In the genomic region with DNA sequence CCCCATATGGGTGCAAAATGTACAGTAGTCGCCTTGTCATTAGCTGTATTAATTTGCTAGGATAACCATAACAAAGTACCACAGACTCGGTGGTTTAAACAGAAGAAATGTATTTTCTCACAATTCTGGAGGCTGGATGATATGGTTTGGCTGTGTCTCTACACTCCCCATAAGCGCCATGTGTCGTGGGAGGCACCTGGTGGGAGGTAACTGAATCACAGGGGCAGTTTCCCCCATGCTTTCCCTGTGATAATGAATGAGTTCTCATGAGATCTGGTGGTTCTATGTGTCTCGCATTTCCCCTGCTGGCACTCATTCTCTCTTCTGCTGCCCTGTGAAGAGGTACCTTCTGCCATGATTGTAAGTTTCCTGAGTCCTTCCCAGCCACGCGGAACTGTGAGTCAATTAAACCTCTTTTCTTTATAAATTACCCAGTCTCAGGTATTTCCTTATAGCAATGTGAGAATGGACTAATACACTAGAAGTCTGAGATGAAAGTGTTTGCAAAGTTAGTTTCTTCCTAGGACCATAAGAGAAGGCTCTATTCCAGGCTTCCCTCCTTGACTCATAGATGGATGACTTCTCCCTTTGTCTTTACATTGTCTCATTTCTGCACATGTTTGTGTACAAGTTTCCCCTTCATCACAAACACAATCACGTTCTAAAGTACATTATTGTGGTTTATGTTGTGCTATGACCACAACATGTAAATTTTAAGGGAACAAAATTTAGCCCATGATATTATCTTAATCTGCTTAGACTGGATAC, we compare ENCODE assay signal across 18 cellular contexts.
DNase-seq lines count a peak whose midpoint lies in the region; ATAC-seq and TF ChIP-seq lines count a peak whose summit lies in the region.
"Had no signal": no experiment of that assay in that cellular context is flagged by ENCODE, and none has a peak within 500 bp of the region (broad histone marks: within the 10 kb centered on the region; RNA-seq: fewer than 3 reads in every experiment).

No MANE protein-coding gene starts in this region.

- H3K4me3 ChIP-seq in right lobe of liver: no peak overlapping the region
- H3K4me3 ChIP-seq: Peyer's patch had no signal

- H3K27ac Mint-ChIP-seq in progenitor cell of endocrine pancreas: no peak overlapping the region
- H3K27ac Mint-ChIP-seq: B cell had no signal

- no peak overlapping the region for H3K4me3 Mint-ChIP-seq in progenitor cell of endocrine pancreas (ENCODE audit: low read depth)
- H3K4me3 Mint-ChIP-seq: B cell had no signal

- no peaks in the 10 kb centered on the region for H3K36me3 Mint-ChIP-seq in progenitor cell of endocrine pancreas (ENCODE audit: insufficient read depth)

- no peak for ATAC-seq in right lobe of liver
- ATAC-seq: Right ventricle myocardium inferior had no signal

- 63% methylated on average over 5 of the region's 8 CpGs for WGBS in right lobe of liver (ENCODE audit: insufficient coverage, low coverage, low lambda C conversion rate, missing lambda C conversion rate)

- DNase-seq in NCI-H82 (lab: John Stamatoyannopoulos, UW) (peak; percentile 25), NCI-H82 treated with DMSO at 0.1 percent for 48 hours (lab: John Stamatoyannopoulos, UW; ENCODE audit: unreplicated experiment) (no peak), SK-N-DZ (ENCODE audit: low spot score) (peak; percentile 5), epithelial cell of prostate (ENCODE audit: low read depth, low spot score) (no peak), progenitor cell of endocrine pancreas (ENCODE audit: low spot score, unreplicated experiment) (no peak), right lobe of liver (no peak), NCI-H446 treated with DMSO at 0.1 percent for 48 hours (lab: John Stamatoyannopoulos, UW) (no peak), GM13976 (ENCODE audit: low spot score) (no peak)
- DNase-seq: GF-D8, GOT3, KBM-7, NCI-H1105, NCI-H2081, NCI-H510A treated with DMSO at 0.1 percent for 48 hours, NCI-H774, Peyer's patch had no signal

- TF ChIP-seq CTCF in progenitor cell of endocrine pancreas (IDR thresholded peaks at IDR 0.05; ENCODE audit: unreplicated experiment): peak; percentile 6
- TF ChIP-seq CTCF in right lobe of liver (IDR thresholded peaks at IDR 0.05): no peak
- TF ChIP-seq CTCF in GM13976 (IDR thresholded peaks at IDR 0.05; ENCODE audit: borderline replicate concordance, control extremely low read depth, extremely low read depth, insufficient read depth, missing control alignments): no peak

- no peaks in the 10 kb centered on the region for H3K27me3 Mint-ChIP-seq in progenitor cell of endocrine pancreas
- H3K27me3 Mint-ChIP-seq: B cell had no signal

- in situ Hi-C loops in GM13976 (cut with MboI; ENCODE audit: low sequenced_read_pairs, unreplicated experiment): no loop called here

- no peaks in the 10 kb centered on the region for H3K9me3 Mint-ChIP-seq in progenitor cell of endocrine pancreas (ENCODE audit: low read depth)

- intact Hi-C loops in right lobe of liver (cut with DNase I): no loop called here

- no peaks in the 10 kb centered on the region for H3K27me3 ChIP-seq in right lobe of liver
- H3K27me3 ChIP-seq: Peyer's patch had no signal

- no peaks in the 10 kb centered on the region for H3K4me1 ChIP-seq in right lobe of liver
- H3K4me1 ChIP-seq: Peyer's patch had no signal

- no peak for TF ChIP-seq POLR2A in right lobe of liver (IDR thresholded peaks at IDR 0.05)

- H3K9me3 ChIP-seq in right lobe of liver: no peaks in the 10 kb centered on the region
- H3K9me3 ChIP-seq: Peyer's patch had no signal

- H3K4me1 Mint-ChIP-seq in progenitor cell of endocrine pancreas (ENCODE audit: low read depth): no peaks in the 10 kb centered on the region
- H3K4me1 Mint-ChIP-seq: B cell had no signal

- H3K36me3 ChIP-seq in right lobe of liver: no peaks in the 10 kb centered on the region
- H3K36me3 ChIP-seq: Peyer's patch had no signal

- H3K27ac ChIP-seq in epithelial cell of prostate (peak overlapping the region; percentile 87), right lobe of liver (no peak overlapping the region)
- H3K27ac ChIP-seq: Peyer's patch had no signal

Comparison
In these comparisons a context has a peak if more than half of its experiments do, and no peak if none do; other contexts are left out.
1. DNase-seq: peak in NCI-H82 (single experiment) and SK-N-DZ (single experiment); none in NCI-H82 treated with DMSO at 0.1 percent for 48 hours (single experiment), epithelial cell of prostate (single experiment), progenitor cell of endocrine pancreas (single experiment), right lobe of liver (0 of 3), NCI-H446 treated with DMSO at 0.1 percent for 48 hours (single experiment) and GM13976 (single experiment).